Comparison of ENCODE assay signal across 9 cellular contexts in the genomic region with DNA sequence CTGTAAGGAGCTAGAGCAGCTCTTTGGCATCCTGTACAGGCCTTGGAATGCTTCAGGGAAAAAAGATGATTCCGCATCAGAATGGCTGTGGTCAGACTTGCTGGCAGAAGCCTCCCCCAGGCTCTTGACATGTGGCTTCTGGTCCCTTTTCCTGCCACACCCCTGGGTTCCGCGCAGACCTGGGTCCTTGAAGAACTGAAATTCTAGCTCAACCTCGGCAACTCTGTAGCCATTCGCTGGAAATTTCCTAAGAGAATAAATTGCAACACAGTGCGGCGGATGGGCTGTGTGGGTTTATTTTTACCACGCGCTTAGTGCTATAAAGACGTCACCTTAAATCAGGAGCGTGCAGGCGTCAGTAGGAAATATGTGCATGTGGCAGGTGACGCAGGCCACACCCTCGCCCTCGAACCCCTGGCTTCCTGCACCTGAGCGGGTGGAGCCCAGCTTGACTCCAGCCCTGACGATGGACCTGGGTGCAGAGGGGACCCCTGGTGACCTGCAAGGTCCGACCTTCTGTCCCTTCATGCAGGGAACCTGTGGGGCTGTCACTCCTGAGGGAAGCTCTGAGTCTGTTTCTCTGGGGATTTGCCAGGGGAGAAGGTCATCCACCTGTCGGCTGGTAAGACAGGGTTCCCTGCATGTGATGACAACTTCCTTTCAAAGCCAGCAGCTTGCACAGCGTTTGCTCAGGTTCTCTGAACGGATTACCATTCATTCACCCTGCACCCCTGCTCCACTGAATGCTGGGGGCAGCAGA. TPM values are rescaled to one million over a fixed set of nuclear protein-coding genes. Genes with fewer than 3 reads are reported as not detected.
DNase-seq lines count a peak whose midpoint lies in the region; ATAC-seq, FAIRE-seq and TF ChIP-seq lines count a peak whose summit lies in the region.
"Had no signal": no experiment of that assay in that cellular context is flagged by ENCODE, and none has a peak within 500 bp of the region (broad histone marks: within the 10 kb centered on the region; RNA-seq: fewer than 3 reads in every experiment).

No MANE protein-coding gene starts in this region.

- H3K27ac ChIP-seq in OCI-LY7 (ENCODE audit: low read depth, low read length, poor library complexity, severe bottlenecking) (no peak overlapping the region), foreskin keratinocyte (no peak overlapping the region), small intestine (ENCODE audit: low read depth in 1 of 2, low read length in 1 of 2) (no peak overlapping the region), GM23338 (ENCODE audit: low read depth) (no peak overlapping the region)
- H3K27ac ChIP-seq: A549 had no signal

- peaks cover 19% of the 10 kb centered on the region for H3K27me3 Mint-ChIP-seq in GM23338 (ENCODE audit: insufficient read depth, low read depth, poor library complexity)

- no TSS peak for BruUV-seq in OCI-LY7 (replicated peaks; lab: Mats Ljungman, UMichigan)

- no peaks in the 10 kb centered on the region; the same call in 1 of the 2 replicates for H3F3A ChIP-seq in GM23338 (replicated peaks; ENCODE audit: low read depth)

- H3K4me1 ChIP-seq in OCI-LY7 (ENCODE audit: insufficient read depth, low read length, poor library complexity, severe bottlenecking) (peaks cover 16% of the 10 kb centered on the region), foreskin keratinocyte (no peaks in the 10 kb centered on the region), small intestine (ENCODE audit: control insufficient read depth in 2 of 2, insufficient read depth in 1 of 2, low read depth in 1 of 2, low read length in 1 of 2) (no peaks in the 10 kb centered on the region), GM23338 (ENCODE audit: insufficient read depth) (0 out of 2 replicates have a peak, but pooled peaks cover 6% of the 10 kb centered on the region)

- CTCF ChIA-PET in OCI-LY7 (lab: Charles Lee; ENCODE audit: unreplicated experiment): no interaction called here

- TF ChIP-seq CTCF in OCI-LY7 (conservative IDR thresholded peaks at IDR 0.05; ENCODE audit: low read length): no peak
- TF ChIP-seq CTCF in foreskin keratinocyte (conservative IDR thresholded peaks at IDR 0.05): no peak
- no peak for TF ChIP-seq CTCF in GM23338 (conservative IDR thresholded peaks at IDR 0.05; ENCODE audit: low read depth in 2 of 2)

- peak; percentile 16 for ATAC-seq in foreskin keratinocyte
- no peak for ATAC-seq in GM18502 (IDR thresholded peaks at IDR 0.05; ENCODE audit: poor library complexity, unreplicated experiment)
- ATAC-seq in GM19328 (IDR thresholded peaks at IDR 0.05; ENCODE audit: unreplicated experiment): no peak
- no peak for ATAC-seq in GM23338

- H3K4me3 Mint-ChIP-seq in GM23338: no peak overlapping the region

- H3K36me3 Mint-ChIP-seq in GM23338 (ENCODE audit: low read depth): no peaks in the 10 kb centered on the region; the same call in 2 of the 3 replicates

- H3K36me3 ChIP-seq in OCI-LY7 (ENCODE audit: insufficient read depth, low read length) (no peaks in the 10 kb centered on the region), small intestine (ENCODE audit: control insufficient read depth in 2 of 2, insufficient read depth in 2 of 2, low read length in 2 of 2) (no peaks in the 10 kb centered on the region), GM23338 (ENCODE audit: insufficient read depth) (no peaks in the 10 kb centered on the region)

- no peak overlapping the region for H3K27ac Mint-ChIP-seq in GM23338

- H3K79me2 ChIP-seq in OCI-LY7 (ENCODE audit: insufficient read depth, low read depth, low read length) (no peaks in the 10 kb centered on the region), GM23338 (replicated peaks; ENCODE audit: insufficient read depth) (no peaks in the 10 kb centered on the region)

- POLR2A ChIA-PET in OCI-LY7 (lab: Charles Lee): no interaction called here

- H3K4me3 ChIP-seq in OCI-LY7 (ENCODE audit: low read depth, low read length, poor library complexity, severe bottlenecking) (peak overlapping the region; percentile 18), small intestine (ENCODE audit: low read depth in 1 of 2, low read length in 2 of 2) (no peak overlapping the region), GM23338 (no peak overlapping the region)
- H3K4me3 ChIP-seq: A549 had no signal

- H2AFZ ChIP-seq in OCI-LY7 (ENCODE audit: low read length): peak overlapping the region; percentile 44; the same call in 1 of the 2 replicates
- no peak overlapping the region for H2AFZ ChIP-seq in GM23338

- H4K20me1 ChIP-seq in OCI-LY7 (ENCODE audit: insufficient read depth, low read length): no peaks in the 10 kb centered on the region
- H4K20me1 ChIP-seq in GM23338 (replicated peaks; ENCODE audit: insufficient read depth): no peaks in the 10 kb centered on the region

- no peak for FAIRE-seq in small intestine (lab: Jason Lieb, UNC)
- FAIRE-seq: A549 had no signal

- intact Hi-C loops in OCI-LY7 (cut with micrococcal nuclease; ENCODE audit: unreplicated experiment): no loop called here

- 24 to 53% (median 25%) methylated on average over 21 of the region's 21 CpGs for WGBS in small intestine, 3 donors

- H3K27me3 ChIP-seq in foreskin keratinocyte (peaks cover 42% of the 10 kb centered on the region), small intestine (ENCODE audit: control insufficient read depth in 2 of 2, insufficient read depth in 2 of 2, low read length in 2 of 2) (peaks cover 0 to 3% of the 10 kb centered on the region in 2 donors), GM23338 (ENCODE audit: insufficient read depth) (no peaks in the 10 kb centered on the region; the same call in 1 of the 2 replicates)

- DNase-seq in NCI-H1417 (lab: John Stamatoyannopoulos, UW) (peak; percentile 40 to 62 (median 57)), NCI-H1417 treated with DMSO at 0.1 percent for 48 hours (lab: John Stamatoyannopoulos, UW) (no peak), OCI-LY7 (ENCODE audit: low spot score) (peak; percentile 59), foreskin keratinocyte (peak in 1 of 2 donors; percentile 22), small intestine (peak; percentile 18), GM23338 (ENCODE audit: low spot score) (no peak)

- H3K4me1 Mint-ChIP-seq in GM23338: peaks cover 8% of the 10 kb centered on the region

- H3K9me3 Mint-ChIP-seq in GM23338: peaks cover 5% of the 10 kb centered on the region; the same call in 2 of the 3 replicates

- no peaks in the 10 kb centered on the region for H3K9me2 ChIP-seq in OCI-LY7 (ENCODE audit: insufficient read depth, low read length)
- H3K9me2 ChIP-seq in GM23338 (ENCODE audit: insufficient read depth): no peaks in the 10 kb centered on the region

- H3K9me3 ChIP-seq in OCI-LY7 (ENCODE audit: low read length) (no peaks in the 10 kb centered on the region), small intestine (ENCODE audit: control insufficient read depth, low read depth) (no peaks in the 10 kb centered on the region)
- H3K9me3 ChIP-seq: A549 had no signal

- H3K4me2 ChIP-seq in OCI-LY7 (ENCODE audit: low read length): peak overlapping the region; percentile 54
- no peak overlapping the region for H3K4me2 ChIP-seq in GM23338
- H3K4me2 ChIP-seq: A549 had no signal

TF ChIP-seq in GM23338, 12 proteins besides CTCF, POLR2A, EP300 and RAD21 (continues in another document):
- TF ChIP-seq NANOG (IDR thresholded peaks at IDR 0.05; ENCODE audit: borderline replicate concordance): no peak
- no peak for TF ChIP-seq STAT1 (IDR thresholded peaks at IDR 0.05; ENCODE audit: unreplicated experiment)
- no peak for TF ChIP-seq EZH2 (IDR thresholded peaks at IDR 0.05; ENCODE audit: low read depth, unreplicated experiment)
- TF ChIP-seq, protein P1, sequence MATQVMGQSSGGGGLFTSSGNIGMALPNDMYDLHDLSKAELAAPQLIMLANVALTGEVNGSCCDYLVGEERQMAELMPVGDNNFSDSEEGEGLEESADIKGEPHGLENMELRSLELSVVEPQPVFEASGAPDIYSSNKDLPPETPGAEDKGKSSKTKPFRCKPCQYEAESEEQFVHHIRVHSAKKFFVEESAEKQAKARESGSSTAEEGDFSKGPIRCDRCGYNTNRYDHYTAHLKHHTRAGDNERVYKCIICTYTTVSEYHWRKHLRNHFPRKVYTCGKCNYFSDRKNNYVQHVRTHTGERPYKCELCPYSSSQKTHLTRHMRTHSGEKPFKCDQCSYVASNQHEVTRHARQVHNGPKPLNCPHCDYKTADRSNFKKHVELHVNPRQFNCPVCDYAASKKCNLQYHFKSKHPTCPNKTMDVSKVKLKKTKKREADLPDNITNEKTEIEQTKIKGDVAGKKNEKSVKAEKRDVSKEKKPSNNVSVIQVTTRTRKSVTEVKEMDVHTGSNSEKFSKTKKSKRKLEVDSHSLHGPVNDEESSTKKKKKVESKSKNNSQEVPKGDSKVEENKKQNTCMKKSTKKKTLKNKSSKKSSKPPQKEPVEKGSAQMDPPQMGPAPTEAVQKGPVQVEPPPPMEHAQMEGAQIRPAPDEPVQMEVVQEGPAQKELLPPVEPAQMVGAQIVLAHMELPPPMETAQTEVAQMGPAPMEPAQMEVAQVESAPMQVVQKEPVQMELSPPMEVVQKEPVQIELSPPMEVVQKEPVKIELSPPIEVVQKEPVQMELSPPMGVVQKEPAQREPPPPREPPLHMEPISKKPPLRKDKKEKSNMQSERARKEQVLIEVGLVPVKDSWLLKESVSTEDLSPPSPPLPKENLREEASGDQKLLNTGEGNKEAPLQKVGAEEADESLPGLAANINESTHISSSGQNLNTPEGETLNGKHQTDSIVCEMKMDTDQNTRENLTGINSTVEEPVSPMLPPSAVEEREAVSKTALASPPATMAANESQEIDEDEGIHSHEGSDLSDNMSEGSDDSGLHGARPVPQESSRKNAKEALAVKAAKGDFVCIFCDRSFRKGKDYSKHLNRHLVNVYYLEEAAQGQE (IDR thresholded peaks at IDR 0.05; ENCODE audit: unreplicated experiment): no peak
- TF ChIP-seq ZNF331 (CRISPR knock-in tag; IDR thresholded peaks at IDR 0.05; ENCODE audit: low read depth): no peak
- TF ChIP-seq, protein P2, sequence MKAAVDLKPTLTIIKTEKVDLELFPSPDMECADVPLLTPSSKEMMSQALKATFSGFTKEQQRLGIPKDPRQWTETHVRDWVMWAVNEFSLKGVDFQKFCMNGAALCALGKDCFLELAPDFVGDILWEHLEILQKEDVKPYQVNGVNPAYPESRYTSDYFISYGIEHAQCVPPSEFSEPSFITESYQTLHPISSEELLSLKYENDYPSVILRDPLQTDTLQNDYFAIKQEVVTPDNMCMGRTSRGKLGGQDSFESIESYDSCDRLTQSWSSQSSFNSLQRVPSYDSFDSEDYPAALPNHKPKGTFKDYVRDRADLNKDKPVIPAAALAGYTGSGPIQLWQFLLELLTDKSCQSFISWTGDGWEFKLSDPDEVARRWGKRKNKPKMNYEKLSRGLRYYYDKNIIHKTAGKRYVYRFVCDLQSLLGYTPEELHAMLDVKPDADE (IDR thresholded peaks at IDR 0.05): no peak
- TF ChIP-seq JUNB (IDR thresholded peaks at IDR 0.05; ENCODE audit: unreplicated experiment): no peak
- no peak for TF ChIP-seq CREB1 (CRISPR knock-in tag; IDR thresholded peaks at IDR 0.05; ENCODE audit: low read depth)

RNA-seq across cellular contexts. Expression of gene METRNL, which starts 46.3 kb away (rescaled TPM):
- total RNA-seq in OCI-LY7 (2014; rRNA removed; shearing (Covaris generic)): 16.9 and 18.8 TPM in 2 replicates
- total RNA-seq in OCI-LY7 (2022): 19.3 and 23.3 TPM in 2 replicates
- 1.4 and 2.0 TPM in 2 replicates for total RNA-seq in foreskin keratinocyte
- 2.0 and 3.6 TPM in 2 replicates for polyA plus RNA-seq in foreskin keratinocyte
- polyA plus RNA-seq in small intestine: 100 to 1,000 TPM in 2 of 3 donors, 10 to 100 TPM in 1; 64.4 to 118 (median 112) TPM
- 17.4 and 20.2 TPM in 2 replicates for total RNA-seq in GM23338 (2014; rRNA removed; shearing (Covaris generic))
- polyA plus RNA-seq in GM23338 (2016; fragmentation: Nextera tagmentation; extraction: Ambion mirVana): 12.2 and 16.1 TPM in 2 replicates

Comparison
In these comparisons a context has a peak if more than half of its experiments do, and no peak if none do; other contexts are left out.
1. DNase-seq: peak in NCI-H1417 (3 of 3), OCI-LY7 (single experiment) and small intestine (single experiment); none in NCI-H1417 treated with DMSO at 0.1 percent for 48 hours (single experiment) and GM23338 (single experiment).